Comparison of ENCODE assay signal across 9 cellular contexts in genomic region chr19:35404879-35405622, GRCh38. TPM values are rescaled to one million over a fixed set of nuclear protein-coding genes. Genes with fewer than 3 reads are reported as not detected.
A peak's percentile ranks its signal among the peaks of the same experiment; 100 is the strongest.
DNase-seq lines count a peak whose midpoint lies in the region; ATAC-seq and TF ChIP-seq lines count a peak whose summit lies in the region.
"Had no signal": no experiment of that assay in that cellular context is flagged by ENCODE, and none has a peak within 500 bp of the region (broad histone marks: within the 10 kb centered on the region; RNA-seq: fewer than 3 reads in every experiment).

No MANE protein-coding gene starts in this region.

- TF ChIP-seq POLR2A in adrenal gland (IDR thresholded peaks at IDR 0.05) (no peak), esophagus squamous epithelium (IDR thresholded peaks at IDR 0.05) (no peak)

- intact Hi-C loops in adrenal gland (cut with DNase I), result no loop called here
- intact Hi-C loops in esophagus squamous epithelium (cut with DNase I), result no loop called here

- 54 to 76% (median 67%) methylated on average over 10 to 11 of the region's 11 CpGs for WGBS in adrenal gland, 4 donors
- WGBS in esophagus squamous epithelium, 2 donors, result 22 to 55% methylated on average over 9 of the region's 11 CpGs

- peaks cover 0 to 4% of the 10 kb centered on the region in 2 donors for H3K4me1 ChIP-seq in adrenal gland (replicated peaks in 1 of 2)
- H3K4me1 ChIP-seq in esophagus squamous epithelium, result no peaks in the 10 kb centered on the region

- H3K36me3 ChIP-seq in adrenal gland (replicated peaks in 1 of 2) (no peaks in the 10 kb centered on the region), esophagus squamous epithelium (no peaks in the 10 kb centered on the region)
- H3K36me3 ChIP-seq: BLaER1 treated with 17β-estradiol and CSF1 and Interleukin-3, amounts not matched to agents 10 nM and 100 nM had no signal

- no peak for TF ChIP-seq CTCF in adrenal gland (IDR thresholded peaks at IDR 0.05)
- TF ChIP-seq CTCF in retinal pigment epithelial cell (conservative IDR thresholded peaks at IDR 0.05; ENCODE audit: low read depth, low read length), result no peak
- TF ChIP-seq CTCF in esophagus squamous epithelium (IDR thresholded peaks at IDR 0.05), result no peak

- no peaks in the 10 kb centered on the region for H3K9me3 ChIP-seq in adrenal gland (replicated peaks in 1 of 3)
- H3K9me3 ChIP-seq in esophagus squamous epithelium, result no peaks in the 10 kb centered on the region
- H3K9me3 ChIP-seq: BLaER1 treated with 17β-estradiol and CSF1 and Interleukin-3, amounts not matched to agents 10 nM and 100 nM had no signal

- H3K27ac ChIP-seq in adrenal gland (no peak overlapping the region), esophagus squamous epithelium (no peak overlapping the region)

- peak; percentile 62 for ATAC-seq in HG03103 (IDR thresholded peaks at IDR 0.05; ENCODE audit: low read depth, unreplicated experiment)

- peak; percentile 89 for DNase-seq in activated CD4-positive, alpha-beta T cell treated with anti-CD3 and anti-CD28 coated beads for 48 hours
- no peak for DNase-seq in activated CD4-positive, alpha-beta T cell treated with anti-CD3 and anti-CD28 coated beads, Interleukin-2, amount 50 U/mL, for 1 hour
- DNase-seq in adrenal gland, result peak; percentile 35 to 85 (median 75)
- peak; percentile 43 for DNase-seq in retinal pigment epithelial cell (ENCODE audit: low read depth)
- DNase-seq in NCI-H82 treated with DMSO at 0.1 percent for 48 hours (lab: John Stamatoyannopoulos, UW; ENCODE audit: unreplicated experiment), result no peak
- no peak for DNase-seq in NCI-H1436 treated with DMSO at 0.1 percent for 48 hours (lab: John Stamatoyannopoulos, UW)
- DNase-seq in esophagus squamous epithelium (lab: John Stamatoyannopoulos, UW), result no peak

- no peak overlapping the region for H3K4me3 ChIP-seq in adrenal gland
- H3K4me3 ChIP-seq in retinal pigment epithelial cell (ENCODE audit: low read length), result no peak overlapping the region
- no peak overlapping the region for H3K4me3 ChIP-seq in esophagus squamous epithelium
- H3K4me3 ChIP-seq: BLaER1 treated with 17β-estradiol and CSF1 and Interleukin-3, amounts not matched to agents 10 nM and 100 nM had no signal

- H3K27me3 ChIP-seq in adrenal gland (no peaks in the 10 kb centered on the region), esophagus squamous epithelium (peaks cover 0 to 11% (median 0%) of the 10 kb centered on the region in 4 donors)
- H3K27me3 ChIP-seq: BLaER1 treated with 17β-estradiol and CSF1 and Interleukin-3, amounts not matched to agents 10 nM and 100 nM had no signal

RNA-seq across cellular contexts. Expression of gene GPR42, which starts 34.2 kb away (rescaled TPM):
- total RNA-seq in adrenal gland, result not detected
- not detected for polyA plus RNA-seq in adrenal gland
- total RNA-seq in esophagus squamous epithelium, result not detected

RNA-seq across cellular contexts. Expression of gene FFAR2, which starts 43.0 kb away (rescaled TPM):
- total RNA-seq in adrenal gland (under 1 TPM in 2 of 8 donors, not detected in 6; 0.29 to 0.52 TPM), esophagus squamous epithelium (1 to 10 TPM in 1 of 4 donors, under 1 TPM in 2, not detected in 1; 0.49 to 2.5 (median 0.56) TPM)
- under 1 TPM; 0.33 to 0.88 (median 0.40) TPM for polyA plus RNA-seq in adrenal gland

RNA-seq across cellular contexts. Expression of gene FFAR3, which starts 46.8 kb away (rescaled TPM):
- total RNA-seq in adrenal gland (under 1 TPM in 1 of 8 donors, not detected in 7; 0.18 TPM), esophagus squamous epithelium (not detected)
- under 1 TPM in 2 of 3 donors, not detected in 1; 0.16 to 0.17 TPM for polyA plus RNA-seq in adrenal gland

RNA-seq across cellular contexts. Expression of gene FFAR1, which starts 57.3 kb away (rescaled TPM):
- total RNA-seq in adrenal gland (not detected), esophagus squamous epithelium (not detected)
- polyA plus RNA-seq in adrenal gland, result under 1 TPM in 1 of 3 donors, not detected in 2; 0.03 TPM

Comparison
In these comparisons a context has a peak if more than half of its experiments do, and no peak if none do; other contexts are left out.
1. DNase-seq: peak in activated CD4-positive, alpha-beta T cell treated with anti-CD3 and anti-CD28 coated beads for 48 hours (single experiment), adrenal gland (7 of 7) and retinal pigment epithelial cell (single experiment); none in activated CD4-positive, alpha-beta T cell treated with anti-CD3 and anti-CD28 coated beads, Interleukin-2, amount 50 U/mL, for 1 hour (single experiment), NCI-H82 treated with DMSO at 0.1 percent for 48 hours (single experiment), NCI-H1436 treated with DMSO at 0.1 percent for 48 hours (single experiment) and esophagus squamous epithelium (single experiment).